In the genomic region with DNA sequence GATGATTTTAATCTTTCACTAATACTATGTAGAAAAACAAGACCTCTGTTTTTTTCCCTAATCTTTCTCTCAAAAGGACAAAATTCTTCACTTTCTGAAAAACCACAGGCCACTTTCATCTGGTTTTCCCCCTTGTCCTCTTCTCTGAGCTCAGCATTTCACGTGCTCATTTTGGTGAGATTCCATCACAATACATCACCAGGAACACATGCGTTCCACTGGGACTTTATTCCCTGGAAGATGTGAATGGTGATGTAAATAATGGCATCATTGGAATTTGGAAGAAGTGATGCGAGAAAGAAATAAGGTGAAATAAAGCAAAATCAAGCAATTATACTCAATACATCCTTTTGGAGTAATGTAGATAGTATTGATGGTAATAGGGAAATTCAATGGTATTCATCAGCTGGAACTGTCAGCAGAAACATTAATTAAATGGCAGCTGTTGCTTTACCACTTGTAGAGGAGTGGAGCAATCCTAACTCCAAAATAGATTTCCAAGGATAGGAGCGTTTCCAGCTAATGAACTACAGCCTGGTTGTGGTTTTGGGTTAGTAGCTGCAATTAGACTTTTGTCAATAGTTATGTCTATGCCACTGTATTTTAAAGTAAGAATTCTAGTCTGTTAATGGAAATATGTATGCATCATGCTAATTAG, we compare ENCODE assay signal across 21 cellular contexts. TPM values are rescaled to one million over a fixed set of nuclear protein-coding genes. Genes with fewer than 3 reads are reported as not detected.
DNase-seq lines count a peak whose midpoint lies in the region; ATAC-seq and TF ChIP-seq lines count a peak whose summit lies in the region.
"Had no signal": no experiment of that assay in that cellular context is flagged by ENCODE, and none has a peak within 500 bp of the region (broad histone marks: within the 10 kb centered on the region; RNA-seq: fewer than 3 reads in every experiment).

No MANE protein-coding gene starts in this region.

- peaks cover 2% of the 10 kb centered on the region for H3K4me1 ChIP-seq in mesenchymal stem cell (ENCODE audit: control insufficient read depth, insufficient read depth, low read depth, low read length)
- H3K4me1 ChIP-seq in tibial artery, result peaks cover 0 to 77% (median 21%) of the 10 kb centered on the region in 4 donors

- 56% methylated on average over 3 of the region's 4 CpGs for WGBS in mesenchymal stem cell

- peaks cover 3% of the 10 kb centered on the region; the same call in 1 of the 2 replicates for H3K27me3 Mint-ChIP-seq in HFFc6 (ENCODE audit: insufficient read depth)
- H3K27me3 Mint-ChIP-seq: IgD-negative memory B cell; stimulated activated memory B cell treated with anti-CD40 and anti-IgM and Interleukin-4, amounts not matched to agents 10 μg/mL and 1 μg/mL and 100 μg/mL, for 72 hours had no signal

- H3K27me3 ChIP-seq in mesenchymal stem cell (ENCODE audit: control insufficient read depth in 1 of 2, insufficient read depth in 1 of 2, low read length in 2 of 2), result no peaks in the 10 kb centered on the region
- no peaks in the 10 kb centered on the region for H3K27me3 ChIP-seq in tibial artery

- H3K4ac ChIP-seq in mesenchymal stem cell (ENCODE audit: low read depth in 1 of 2, low read length in 2 of 2), result no peak overlapping the region

- no peak overlapping the region for H2AFZ ChIP-seq in mesenchymal stem cell (ENCODE audit: low read depth, low read length)

- no peak overlapping the region for H3K18ac ChIP-seq in mesenchymal stem cell (ENCODE audit: low read depth in 1 of 2, low read length in 2 of 2)

- no peak overlapping the region for H3K23ac ChIP-seq in mesenchymal stem cell (ENCODE audit: low read length in 2 of 2)

- no peak overlapping the region for H3K4me2 ChIP-seq in mesenchymal stem cell (ENCODE audit: low read length, poor library complexity, severe bottlenecking)

- no peak overlapping the region for H2BK120ac ChIP-seq in mesenchymal stem cell (ENCODE audit: low read depth, low read length)

- H3K9ac ChIP-seq in mesenchymal stem cell (ENCODE audit: low read length), result peak overlapping the region; percentile 83

- no peak overlapping the region for H2BK5ac ChIP-seq in mesenchymal stem cell (ENCODE audit: low read depth, low read length, poor library complexity, severe bottlenecking)

- no peak overlapping the region for H3K4me3 ChIP-seq in coronary artery
- H3K4me3 ChIP-seq in mesenchymal stem cell (ENCODE audit: insufficient read depth in 1 of 2, low read depth in 1 of 2, low read length in 2 of 2), result peak overlapping the region in 1 of 2 experiments; percentile 18
- no peak overlapping the region for H3K4me3 ChIP-seq in tibial artery
- H3K4me3 ChIP-seq: HAP-1 had no signal

- no peak overlapping the region for H2AK5ac ChIP-seq in mesenchymal stem cell (ENCODE audit: low read length, severe bottlenecking)

- H3K27ac Mint-ChIP-seq in HFFc6, result no peak overlapping the region
- H3K27ac Mint-ChIP-seq: activated CD4-positive, alpha-beta T cell treated with anti-CD3 and anti-CD28 coated beads, Interleukin-2, amount 10 ng/mL, durations not matched to agents 24 days and 14 days; activated naive CD8-positive, alpha-beta T cell treated with anti-CD3 and anti-CD28 coated beads for 36 hours; IgD-negative memory B cell; stimulated activated memory B cell treated with anti-CD40 and anti-IgM and Interleukin-4, amounts not matched to agents 10 μg/mL and 1 μg/mL and 100 μg/mL, for 72 hours had no signal

- TF ChIP-seq CTCF in HFFc6 (IDR thresholded peaks at IDR 0.05), result no peak
- TF ChIP-seq CTCF in coronary artery (IDR thresholded peaks at IDR 0.05), result no peak
- TF ChIP-seq CTCF in tibial artery (IDR thresholded peaks at IDR 0.05), result no peak

- no peaks in the 10 kb centered on the region for H3K36me3 Mint-ChIP-seq in HFFc6 (ENCODE audit: low read depth)
- H3K36me3 Mint-ChIP-seq: activated naive CD8-positive, alpha-beta T cell treated with anti-CD3 and anti-CD28 coated beads for 36 hours; IgD-negative memory B cell; stimulated activated memory B cell treated with anti-CD40 and anti-IgM and Interleukin-4, amounts not matched to agents 10 μg/mL and 1 μg/mL and 100 μg/mL, for 72 hours had no signal

- H4K91ac ChIP-seq in mesenchymal stem cell (ENCODE audit: low read length), result no peak overlapping the region

- H3K36me3 ChIP-seq in mesenchymal stem cell (ENCODE audit: control insufficient read depth in 1 of 2, insufficient read depth in 2 of 2, low read depth in 1 of 2, low read length in 2 of 2) (no peaks in the 10 kb centered on the region), tibial artery (no peaks in the 10 kb centered on the region)
- H3K36me3 ChIP-seq: HAP-1 had no signal

- H3K27ac ChIP-seq in coronary artery, result peak overlapping the region; percentile 46 to 83
- no peak overlapping the region for H3K27ac ChIP-seq in mesenchymal stem cell (ENCODE audit: low read length, poor library complexity, severe bottlenecking)
- H3K27ac ChIP-seq in tibial artery, result peak overlapping the region; percentile 72 to 78
- H3K27ac ChIP-seq: C4-2B had no signal

- H3K9me3 ChIP-seq in mesenchymal stem cell (ENCODE audit: control insufficient read depth, low read length), result no peaks in the 10 kb centered on the region
- no peaks in the 10 kb centered on the region for H3K9me3 ChIP-seq in tibial artery
- H3K9me3 ChIP-seq: HAP-1 had no signal

- H3K4me1 Mint-ChIP-seq in HFFc6 (ENCODE audit: low read depth), result peaks cover 22% of the 10 kb centered on the region
- H3K4me1 Mint-ChIP-seq: activated CD4-positive, alpha-beta T cell treated with anti-CD3 and anti-CD28 coated beads, Interleukin-2, amount 10 ng/mL, durations not matched to agents 24 days and 14 days; activated naive CD8-positive, alpha-beta T cell treated with anti-CD3 and anti-CD28 coated beads for 36 hours; IgD-negative memory B cell; neural crest cell; stimulated activated memory B cell treated with anti-CD40 and anti-IgM and Interleukin-4, amounts not matched to agents 10 μg/mL and 1 μg/mL and 100 μg/mL, for 72 hours had no signal

- intact Hi-C loops in tibial artery (cut with DNase I; ENCODE audit: low total_unique reads), result no loop called here

- no peak overlapping the region for H3K14ac ChIP-seq in mesenchymal stem cell (ENCODE audit: low read length in 2 of 2)

- H3K9me3 Mint-ChIP-seq in HFFc6, result no peaks in the 10 kb centered on the region
- H3K9me3 Mint-ChIP-seq: activated CD4-positive, alpha-beta T cell treated with anti-CD3 and anti-CD28 coated beads, Interleukin-2, amount 10 ng/mL, durations not matched to agents 24 days and 14 days; activated naive CD8-positive, alpha-beta T cell treated with anti-CD3 and anti-CD28 coated beads for 36 hours; IgD-negative memory B cell; neural crest cell; stimulated activated memory B cell treated with anti-CD40 and anti-IgM and Interleukin-4, amounts not matched to agents 10 μg/mL and 1 μg/mL and 100 μg/mL, for 72 hours had no signal

- DNase-seq in HFFc6 (peak; percentile 22), coronary artery (ENCODE audit: low spot score) (no peak), mesenchymal stem cell (peak; percentile 81), tibial artery (peak in 1 of 2 donors; percentile 38), GM19238 (ENCODE audit: insufficient read length, low spot score) (no peak)
- DNase-seq in activated effector memory CD4-positive, alpha-beta T cell treated with Interleukin-2 at 50 U/mL for 16 hours, result no peak
- DNase-seq: activated CD4-positive, alpha-beta T cell treated with anti-CD3 and anti-CD28 coated beads, Interleukin-2, amount 10 ng/mL, durations not matched to agents 24 days and 14 days; activated naive CD8-positive, alpha-beta T cell treated with anti-CD3 and anti-CD28 coated beads for 36 hours; activated T-cell treated with anti-CD3 and anti-CD28 coated beads, Interleukin-2, amount 50 U/mL, for 1 hour; DMS53; mammary epithelial cell; NCI-H1092 treated with DMSO at 0.1 percent for 48 hours; NCI-H2227 treated with DMSO at 0.1 percent for 48 hours; SIG-M5 had no signal

- ATAC-seq in GM19452 (IDR thresholded peaks at IDR 0.05; ENCODE audit: unreplicated experiment), result no peak
- ATAC-seq: esophagus mucosa; stimulated activated memory B cell treated with anti-CD40 and anti-IgM and Interleukin-4, amounts not matched to agents 10 μg/mL and 1 μg/mL and 100 μg/mL, for 72 hours had no signal

- peaks cover 14% of the 10 kb centered on the region for H3K79me1 ChIP-seq in mesenchymal stem cell (replicated peaks; ENCODE audit: low read length, poor library complexity, severe bottlenecking)

- no peak overlapping the region for H2BK12ac ChIP-seq in mesenchymal stem cell (ENCODE audit: low read length in 2 of 2)

- no peak overlapping the region for H2BK15ac ChIP-seq in mesenchymal stem cell (ENCODE audit: low read depth, poor library complexity, severe bottlenecking)

- no peak overlapping the region for H4K8ac ChIP-seq in mesenchymal stem cell (ENCODE audit: low read length)

- H3K4me3 Mint-ChIP-seq in HFFc6, result no peak overlapping the region
- H3K4me3 Mint-ChIP-seq: activated CD4-positive, alpha-beta T cell treated with anti-CD3 and anti-CD28 coated beads, Interleukin-2, amount 10 ng/mL, durations not matched to agents 24 days and 14 days; activated naive CD8-positive, alpha-beta T cell treated with anti-CD3 and anti-CD28 coated beads for 36 hours; IgD-negative memory B cell; neural crest cell; stimulated activated memory B cell treated with anti-CD40 and anti-IgM and Interleukin-4, amounts not matched to agents 10 μg/mL and 1 μg/mL and 100 μg/mL, for 72 hours had no signal

RNA-seq across cellular contexts. Expression of a gene that starts 11.5 kb away (rescaled TPM):
- total RNA-seq in HFFc6 (2021; fragmentation: NEBNext Ultra II Directional; extraction: Animal tissue kit (Norgen Biotek cat#: 25700)), result under 1 TPM; 0.09 to 0.24 (median 0.12) TPM
- polyA plus RNA-seq in mesenchymal stem cell (2013, experiment 1 of 2), result 5.4 TPM
- polyA plus RNA-seq in mesenchymal stem cell (2013, experiment 2 of 2), result 5.3 TPM
- total RNA-seq: activated CD4-positive, alpha-beta T cell treated with anti-CD3 and anti-CD28 coated beads, Interleukin-2, amount 10 ng/mL, durations not matched to agents 24 days and 14 days; activated naive CD8-positive, alpha-beta T cell treated with anti-CD3 and anti-CD28 coated beads for 36 hours had no signal
- polyA plus RNA-seq: IgD-negative memory B cell, mammary epithelial cell had no signal

Comparison
In these comparisons a context has a peak if more than half of its experiments do, and no peak if none do; other contexts are left out.
1. DNase-seq: peak in HFFc6 (single experiment) and mesenchymal stem cell (single experiment); none in coronary artery (single experiment), GM19238 (single experiment) and activated effector memory CD4-positive, alpha-beta T cell treated with Interleukin-2 at 50 U/mL for 16 hours (single experiment).